Comparison of ENCODE assay signal across 9 cellular contexts in genomic region chr1:209490013-209490412, GRCh38.
DNase-seq lines count a peak whose midpoint lies in the region; ATAC-seq, FAIRE-seq and TF ChIP-seq lines count a peak whose summit lies in the region.
"Had no signal": no experiment of that assay in that cellular context is flagged by ENCODE, and none has a peak within 500 bp of the region (broad histone marks: within the 10 kb centered on the region; RNA-seq: fewer than 3 reads in every experiment).

No MANE protein-coding gene starts in this region.

- ATAC-seq in GM21447 (IDR thresholded peaks at IDR 0.05; ENCODE audit: unreplicated experiment): no peak

- no peaks in the 10 kb centered on the region for H3K36me3 ChIP-seq in bronchial epithelial cell (ENCODE audit: control insufficient read depth, insufficient read depth, low read length)

- FAIRE-seq in bronchial epithelial cell (lab: Jason Lieb, UNC): no peak

- DNase-seq in DMS79 treated with DMSO at 0.1 percent for 48 hours (lab: John Stamatoyannopoulos, UW) (peak; percentile 79), NCI-H2107 (lab: John Stamatoyannopoulos, UW) (peak; percentile 36), bronchial epithelial cell (ENCODE audit: low read depth) (peak; percentile 58), myocyte (ENCODE audit: low read depth) (peak; percentile 22), foreskin melanocyte (no peak)
- no peak for DNase-seq in stimulated activated naive CD4-positive, alpha-beta T cell treated with Interleukin-2 at 50 U/mL for 16 hours (lab: John Stamatoyannopoulos, UW)
- DNase-seq in activated CD4-positive, alpha-beta T cell treated with anti-CD3 and anti-CD28 coated beads, Interleukin-2, amount 50 U/mL, for 1 hour: no peak
- DNase-seq: KG1 had no signal

- H3K27me3 ChIP-seq in bronchial epithelial cell (ENCODE audit: control insufficient read depth, insufficient read depth, low read length): no peaks in the 10 kb centered on the region

- TF ChIP-seq CTCF in bronchial epithelial cell (IDR thresholded peaks at IDR 0.05; ENCODE audit: insufficient read depth, low read length, severe bottlenecking): peak; percentile 55

- no peak overlapping the region for H3K4me3 ChIP-seq in bronchial epithelial cell (ENCODE audit: low read depth, low read length)

Comparison
In these comparisons a context has a peak if more than half of its experiments do, and no peak if none do; other contexts are left out.
1. DNase-seq: peak in DMS79 treated with DMSO at 0.1 percent for 48 hours (single experiment), NCI-H2107 (single experiment), bronchial epithelial cell (single experiment) and myocyte (single experiment); none in foreskin melanocyte (single experiment), stimulated activated naive CD4-positive, alpha-beta T cell treated with Interleukin-2 at 50 U/mL for 16 hours (single experiment) and activated CD4-positive, alpha-beta T cell treated with anti-CD3 and anti-CD28 coated beads, Interleukin-2, amount 50 U/mL, for 1 hour (single experiment).